ENCODE assay signal across 9 cellular contexts in the genomic region with DNA sequence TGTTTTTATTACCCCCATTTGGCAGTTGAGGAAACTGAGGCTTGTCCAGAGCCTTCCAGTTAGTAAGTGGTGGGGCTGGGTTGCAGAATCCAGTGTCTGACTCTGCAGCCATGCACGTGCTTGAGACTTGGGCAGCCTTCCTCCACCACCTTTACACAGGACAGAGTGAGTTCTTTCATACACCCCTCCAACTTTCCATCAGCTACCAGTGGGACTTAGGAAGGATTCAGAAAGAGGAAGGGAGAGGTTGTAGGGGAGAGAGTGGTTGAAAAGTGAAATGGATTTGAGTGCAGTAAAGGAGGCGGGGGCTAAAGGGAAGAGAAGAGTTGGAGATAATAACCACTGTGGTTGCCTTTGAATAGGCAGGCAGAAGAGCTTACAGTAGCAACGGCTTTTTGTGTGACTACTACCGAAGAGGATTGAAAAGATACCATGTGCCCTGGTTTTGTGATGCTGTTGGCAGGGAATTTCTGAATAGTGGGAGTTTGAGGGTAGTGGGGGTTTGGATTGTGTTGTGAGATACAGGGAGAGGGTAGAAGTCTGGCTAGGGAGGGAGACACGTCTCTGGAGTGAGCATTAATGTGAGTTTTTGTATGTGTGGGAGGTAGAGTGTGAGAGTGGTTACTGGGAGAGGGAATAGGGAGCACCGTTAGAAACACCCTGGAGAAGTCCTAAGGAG. TPM values are rescaled to one million over a fixed set of nuclear protein-coding genes. Genes with fewer than 3 reads are reported as not detected.
DNase-seq lines count a peak whose midpoint lies in the region; ATAC-seq and TF ChIP-seq lines count a peak whose summit lies in the region.
"Had no signal": no experiment of that assay in that cellular context is flagged by ENCODE, and none has a peak within 500 bp of the region (broad histone marks: within the 10 kb centered on the region; RNA-seq: fewer than 3 reads in every experiment).

No MANE protein-coding gene starts in this region.

- H3K9me2 ChIP-seq in PC-9 (ENCODE audit: insufficient read depth), result no peaks in the 10 kb centered on the region

- H3K4me1 ChIP-seq in PC-9 (replicated peaks; ENCODE audit: insufficient read depth), result peaks cover 50% of the 10 kb centered on the region

- H3K9me3 ChIP-seq in PC-9 (ENCODE audit: insufficient read depth, low read depth), result no peaks in the 10 kb centered on the region

- no peaks in the 10 kb centered on the region for H3K36me3 ChIP-seq in PC-9 (ENCODE audit: low read depth)

- peaks cover 36% of the 10 kb centered on the region for H3F3A ChIP-seq in PC-9 (ENCODE audit: insufficient read depth, low read depth)

- H3K4me3 ChIP-seq in PC-9 (peak overlapping the region; percentile 84), foreskin fibroblast (ENCODE audit: low read depth in 1 of 2, low read length in 2 of 2) (peak overlapping the region; percentile 85 to 86)

- intact Hi-C loops in PC-9 (cut with micrococcal nuclease; ENCODE audit: unreplicated experiment), result loop anchor here (5.0 to 10.0 kb wide), 2 partner anchors 336 to 818 kb away; no protein-coding TSS in a partner anchor

- H2AFZ ChIP-seq in PC-9, result 0 out of 2 replicates have a peak overlapping the region, but pooled peaks have one; percentile 82

- POLR2A ChIA-PET in PC-9 (lab: Charles Lee; ENCODE audit: unreplicated experiment), result no interaction called here

- H3K27ac ChIP-seq in PC-9 (no peak overlapping the region), substantia nigra (ENCODE audit: low read depth, low read length, poor library complexity, severe bottlenecking) (peak overlapping the region; percentile 10)

- H3K27me3 ChIP-seq in PC-9 (ENCODE audit: insufficient read depth, low read depth), result no peaks in the 10 kb centered on the region

- TF ChIP-seq CTCF in PC-9 (conservative IDR thresholded peaks at IDR 0.05) (no peak), foreskin fibroblast (IDR thresholded peaks at IDR 0.05; ENCODE audit: low read depth, low read length) (no peak)

- peak; percentile 36 for DNase-seq in NCI-H2107 treated with DMSO at 0.1 percent for 48 hours (lab: John Stamatoyannopoulos, UW; ENCODE audit: unreplicated experiment)
- no peak for DNase-seq in NCI-H2107 (lab: John Stamatoyannopoulos, UW)
- DNase-seq in PC-9, result no peak
- DNase-seq in foreskin fibroblast, result peak in 1 of 2 donors; percentile 17
- DNase-seq in substantia nigra (lab: John Stamatoyannopoulos, UW), result no peak
- no peak for DNase-seq in GM03348 (ENCODE audit: low spot score)
- DNase-seq in hepatic stellate cell (ENCODE audit: low spot score), result no peak
- DNase-seq: kidney glomerular epithelial cell had no signal

- H4K20me1 ChIP-seq in PC-9 (ENCODE audit: insufficient read depth), result 0 out of 2 replicates have a peak, but pooled peaks cover 8% of the 10 kb centered on the region

- CTCF ChIA-PET in PC-9 (lab: Charles Lee), result interaction anchor here (0.6 to 1.0 kb wide), 2 partner anchors 22 to 51 kb away, joined by 3 read pairs; no protein-coding TSS in a partner anchor

- ATAC-seq in GM18870 (IDR thresholded peaks at IDR 0.05; ENCODE audit: unreplicated experiment), result no peak

- no TSS peak for BruUV-seq in PC-9 (replicated peaks; lab: Mats Ljungman, UMichigan)

- H3K4me2 ChIP-seq in PC-9, result peak overlapping the region; percentile 85

- peaks cover 61% of the 10 kb centered on the region for H3K79me2 ChIP-seq in PC-9 (ENCODE audit: low read depth)

RNA-seq across cellular contexts. Expression of a gene that starts 1.7 kb away (rescaled TPM):
- 18.6 and 20.4 TPM in 2 replicates for total RNA-seq in PC-9 (2021)

RNA-seq across cellular contexts. Expression of a gene that starts 48.1 kb away (rescaled TPM):
- total RNA-seq in PC-9 (2021), result 6.5 and 7.1 TPM in 2 replicates
